In genomic region chr10:60717852-60718251, GRCh38 we compare ENCODE assay signal across 10 cellular contexts.
A peak's percentile ranks its signal among the peaks of the same experiment; 100 is the strongest.
DNase-seq lines count a peak whose midpoint lies in the region; ATAC-seq and TF ChIP-seq lines count a peak whose summit lies in the region.
"Had no signal": no experiment of that assay in that cellular context is flagged by ENCODE, and none has a peak within 500 bp of the region (broad histone marks: within the 10 kb centered on the region; RNA-seq: fewer than 3 reads in every experiment).

No MANE protein-coding gene starts in this region.

- H3K27me3 ChIP-seq in foreskin keratinocyte: no peaks in the 10 kb centered on the region

- no peak for TF ChIP-seq CTCF in foreskin keratinocyte (conservative IDR thresholded peaks at IDR 0.05)

- DNase-seq in NCI-H2171 treated with DMSO at 0.1 percent for 48 hours (lab: John Stamatoyannopoulos, UW) (peak; percentile 4), NCI-H2171 (lab: John Stamatoyannopoulos, UW) (no peak), foreskin keratinocyte (no peak), anterior cingulate cortex (lab: John Stamatoyannopoulos, UW) (no peak), nucleus accumbens (lab: John Stamatoyannopoulos, UW) (no peak)
- DNase-seq: kidney, MV-4-11 had no signal

- ATAC-seq in GM21825 (IDR thresholded peaks at IDR 0.05; ENCODE audit: unreplicated experiment) (peak; percentile 81), HG03342 (IDR thresholded peaks at IDR 0.05; ENCODE audit: unreplicated experiment) (peak; percentile 87), foreskin keratinocyte (peak; percentile 28), HG02970 (IDR thresholded peaks at IDR 0.05; ENCODE audit: low FRiP score, unreplicated experiment) (no peak)

- no peak overlapping the region for H3K27ac ChIP-seq in foreskin keratinocyte

- H3K4me1 ChIP-seq in foreskin keratinocyte: peaks cover 10% of the 10 kb centered on the region
